1 cellular context compared by ENCODE assay signal in genomic region chr11:18321991-18322711, GRCh38.
TF ChIP-seq lines count a peak whose summit lies in the region.

Gene GTF2H1 (plus strand): TSS chr11:18322567. CDS start chr11:18333075, 10,508 bp downstream.
A gene with protein sequence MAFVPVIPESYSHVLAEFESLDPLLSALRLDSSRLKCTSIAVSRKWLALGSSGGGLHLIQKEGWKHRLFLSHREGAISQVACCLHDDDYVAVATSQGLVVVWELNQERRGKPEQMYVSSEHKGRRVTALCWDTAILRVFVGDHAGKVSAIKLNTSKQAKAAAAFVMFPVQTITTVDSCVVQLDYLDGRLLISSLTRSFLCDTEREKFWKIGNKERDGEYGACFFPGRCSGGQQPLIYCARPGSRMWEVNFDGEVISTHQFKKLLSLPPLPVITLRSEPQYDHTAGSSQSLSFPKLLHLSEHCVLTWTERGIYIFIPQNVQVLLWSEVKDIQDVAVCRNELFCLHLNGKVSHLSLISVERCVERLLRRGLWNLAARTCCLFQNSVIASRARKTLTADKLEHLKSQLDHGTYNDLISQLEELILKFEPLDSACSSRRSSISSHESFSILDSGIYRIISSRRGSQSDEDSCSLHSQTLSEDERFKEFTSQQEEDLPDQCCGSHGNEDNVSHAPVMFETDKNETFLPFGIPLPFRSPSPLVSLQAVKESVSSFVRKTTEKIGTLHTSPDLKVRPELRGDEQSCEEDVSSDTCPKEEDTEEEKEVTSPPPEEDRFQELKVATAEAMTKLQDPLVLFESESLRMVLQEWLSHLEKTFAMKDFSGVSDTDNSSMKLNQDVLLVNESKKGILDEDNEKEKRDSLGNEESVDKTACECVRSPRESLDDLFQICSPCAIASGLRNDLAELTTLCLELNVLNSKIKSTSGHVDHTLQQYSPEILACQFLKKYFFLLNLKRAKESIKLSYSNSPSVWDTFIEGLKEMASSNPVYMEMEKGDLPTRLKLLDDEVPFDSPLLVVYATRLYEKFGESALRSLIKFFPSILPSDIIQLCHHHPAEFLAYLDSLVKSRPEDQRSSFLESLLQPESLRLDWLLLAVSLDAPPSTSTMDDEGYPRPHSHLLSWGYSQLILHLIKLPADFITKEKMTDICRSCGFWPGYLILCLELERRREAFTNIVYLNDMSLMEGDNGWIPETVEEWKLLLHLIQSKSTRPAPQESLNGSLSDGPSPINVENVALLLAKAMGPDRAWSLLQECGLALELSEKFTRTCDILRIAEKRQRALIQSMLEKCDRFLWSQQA (minus strand): TSS chr11:18322140. CDS start chr11:18317858, 4,282 bp downstream.

TF ChIP-seq in neural cell, 6 proteins besides CTCF, POLR2A, EP300 and RAD21 (continued from another document):
- TF ChIP-seq, protein P1, sequence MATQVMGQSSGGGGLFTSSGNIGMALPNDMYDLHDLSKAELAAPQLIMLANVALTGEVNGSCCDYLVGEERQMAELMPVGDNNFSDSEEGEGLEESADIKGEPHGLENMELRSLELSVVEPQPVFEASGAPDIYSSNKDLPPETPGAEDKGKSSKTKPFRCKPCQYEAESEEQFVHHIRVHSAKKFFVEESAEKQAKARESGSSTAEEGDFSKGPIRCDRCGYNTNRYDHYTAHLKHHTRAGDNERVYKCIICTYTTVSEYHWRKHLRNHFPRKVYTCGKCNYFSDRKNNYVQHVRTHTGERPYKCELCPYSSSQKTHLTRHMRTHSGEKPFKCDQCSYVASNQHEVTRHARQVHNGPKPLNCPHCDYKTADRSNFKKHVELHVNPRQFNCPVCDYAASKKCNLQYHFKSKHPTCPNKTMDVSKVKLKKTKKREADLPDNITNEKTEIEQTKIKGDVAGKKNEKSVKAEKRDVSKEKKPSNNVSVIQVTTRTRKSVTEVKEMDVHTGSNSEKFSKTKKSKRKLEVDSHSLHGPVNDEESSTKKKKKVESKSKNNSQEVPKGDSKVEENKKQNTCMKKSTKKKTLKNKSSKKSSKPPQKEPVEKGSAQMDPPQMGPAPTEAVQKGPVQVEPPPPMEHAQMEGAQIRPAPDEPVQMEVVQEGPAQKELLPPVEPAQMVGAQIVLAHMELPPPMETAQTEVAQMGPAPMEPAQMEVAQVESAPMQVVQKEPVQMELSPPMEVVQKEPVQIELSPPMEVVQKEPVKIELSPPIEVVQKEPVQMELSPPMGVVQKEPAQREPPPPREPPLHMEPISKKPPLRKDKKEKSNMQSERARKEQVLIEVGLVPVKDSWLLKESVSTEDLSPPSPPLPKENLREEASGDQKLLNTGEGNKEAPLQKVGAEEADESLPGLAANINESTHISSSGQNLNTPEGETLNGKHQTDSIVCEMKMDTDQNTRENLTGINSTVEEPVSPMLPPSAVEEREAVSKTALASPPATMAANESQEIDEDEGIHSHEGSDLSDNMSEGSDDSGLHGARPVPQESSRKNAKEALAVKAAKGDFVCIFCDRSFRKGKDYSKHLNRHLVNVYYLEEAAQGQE (IDR thresholded peaks at IDR 0.05; ENCODE audit: borderline replicate concordance), result peak; percentile 44
- TF ChIP-seq EZH2 (IDR thresholded peaks at IDR 0.05; ENCODE audit: borderline replicate concordance, insufficient read depth, low read length, poor library complexity, severe bottlenecking) (no peak), TAF1 (IDR thresholded peaks at IDR 0.05; ENCODE audit: low read depth) (peak; percentile 76), MXI1 (conservative IDR thresholded peaks at IDR 0.05; ENCODE audit: poor library complexity, severe bottlenecking) (peak; percentile 96)
